Comparison of ENCODE assay signal across 1 cellular context in the genomic region with DNA sequence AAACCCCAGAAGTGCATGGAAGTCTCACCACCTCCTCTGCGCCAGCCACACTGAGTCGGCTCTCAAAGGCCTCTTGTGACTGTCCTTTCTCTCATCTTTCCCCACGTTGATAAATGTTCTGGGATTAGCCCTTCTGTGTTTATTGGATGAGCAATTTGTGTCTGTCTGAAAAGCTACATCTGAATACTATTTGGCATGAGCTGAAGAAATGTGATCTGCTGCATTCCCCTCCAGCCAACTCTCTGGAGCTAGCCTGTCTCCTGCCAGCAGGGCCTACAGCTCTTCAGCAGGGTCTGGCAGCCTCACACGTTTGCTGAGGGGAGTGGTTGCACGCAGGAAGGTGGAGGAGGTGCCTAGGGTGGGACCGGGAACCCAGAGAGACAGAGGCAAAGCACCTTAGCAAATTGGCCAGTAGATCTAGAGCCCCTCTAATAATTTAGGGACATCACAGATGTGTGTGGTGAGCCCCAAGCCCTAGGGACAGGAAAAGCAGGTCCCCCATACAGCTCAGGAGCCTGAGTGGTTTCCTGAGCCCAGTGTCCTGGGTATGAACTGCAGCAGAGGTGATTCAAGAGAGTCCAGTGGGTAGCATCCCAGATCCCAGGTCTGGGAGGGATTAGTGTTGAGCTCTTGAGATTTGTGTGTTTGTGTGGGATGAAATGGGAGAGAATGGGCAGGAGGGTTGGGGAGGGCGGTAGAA.
TF ChIP-seq lines count a peak whose summit lies in the region.

No MANE protein-coding gene starts in this region.

TF ChIP-seq in IMR-90, 13 proteins besides CTCF, POLR2A, EP300 and RAD21:
- TF ChIP-seq FOS (IDR thresholded peaks at IDR 0.05; ENCODE audit: low read depth, low read length) (0 out of 2 replicates have a peak, but pooled peaks have one; percentile 5), BHLHE40 (IDR thresholded peaks at IDR 0.05; ENCODE audit: low read depth, low read length) (no peak)
